Comparison of ENCODE assay signal across 34 cellular contexts in genomic region chr10:47296941-47297340, GRCh38. TPM values are rescaled to one million over a fixed set of nuclear protein-coding genes. Genes with fewer than 3 reads are reported as not detected.
"Had no signal": no experiment of that assay in that cellular context is flagged by ENCODE, and none has a peak within 500 bp of the region (broad histone marks: within the 10 kb centered on the region; RNA-seq: fewer than 3 reads in every experiment).

No MANE protein-coding gene starts in this region.

- H3K4me3 Mint-ChIP-seq: central memory CD8-positive, alpha-beta T cell; dendritic cell treated with granulocyte-macrophage colony-stimulating factor and Interleukin-4, amounts not matched to agents 40 ng/mL and 50 ng/mL, for 4 days; endodermal cell; naive thymus-derived CD8-positive, alpha-beta T cell; stimulated activated memory B cell treated with anti-CD40 and anti-IgM and Interleukin-4, amounts not matched to agents 10 μg/mL and 1 μg/mL and 100 μg/mL, for 72 hours had no signal

- H3K79me2 ChIP-seq: parathyroid adenoma had no signal

- H3K27ac ChIP-seq: colonic mucosa, epithelial cell of prostate, heart left ventricle, lower lobe of right lung, parathyroid adenoma, psoas muscle, spleen, thoracic aorta had no signal

- H3K4me3 ChIP-seq: colonic mucosa, gastroesophageal sphincter, heart left ventricle, lower lobe of right lung, psoas muscle, skin epidermis, spleen, tibial nerve had no signal

- ATAC-seq: esophagus mucosa; heart left ventricle; left colon; left ventricle myocardium superior; naive thymus-derived CD8-positive, alpha-beta T cell; psoas muscle; right cardiac atrium; stimulated activated memory B cell treated with anti-CD40 and anti-IgM and Interleukin-4, amounts not matched to agents 10 μg/mL and 1 μg/mL and 100 μg/mL, for 72 hours; stimulated activated naive CD8-positive, alpha-beta T cell treated with anti-CD3 and anti-CD28 coated beads, Interleukin-15, Interleukin-2, amounts not matched to agents 100 U/mL and 50 U/mL, for 24 hours had no signal

- DNase-seq: colonic mucosa; effector CD8-positive, alpha-beta T cell; endodermal cell; foreskin fibroblast; heart left ventricle; hippocampal formation; left colon; left ventricle myocardium superior; lower lobe of right lung; naive thymus-derived CD8-positive, alpha-beta T cell; psoas muscle; right cardiac atrium; spleen; stimulated activated CD4-positive, alpha-beta T cell treated with anti-CD3 and anti-CD28 coated beads, Interleukin-4, amount 100 ng/mL, for 4 hours; stimulated activated naive CD8-positive, alpha-beta T cell treated with anti-CD3 and anti-CD28 coated beads, Interleukin-15, Interleukin-2, amounts not matched to agents 100 U/mL and 50 U/mL, for 24 hours; substantia nigra had no signal

- H3K36me3 Mint-ChIP-seq: naive thymus-derived CD8-positive, alpha-beta T cell; stimulated activated memory B cell treated with anti-CD40 and anti-IgM and Interleukin-4, amounts not matched to agents 10 μg/mL and 1 μg/mL and 100 μg/mL, for 72 hours had no signal

- H3K9me3 ChIP-seq: colonic mucosa, gastroesophageal sphincter, heart left ventricle, lower lobe of right lung, psoas muscle, spleen, thoracic aorta, tibial nerve had no signal

- H3K9ac ChIP-seq: parathyroid adenoma had no signal

- H3K9me3 Mint-ChIP-seq: central memory CD8-positive, alpha-beta T cell; dendritic cell treated with granulocyte-macrophage colony-stimulating factor and Interleukin-4, amounts not matched to agents 40 ng/mL and 50 ng/mL, for 4 days; endodermal cell; naive thymus-derived CD8-positive, alpha-beta T cell; stimulated activated memory B cell treated with anti-CD40 and anti-IgM and Interleukin-4, amounts not matched to agents 10 μg/mL and 1 μg/mL and 100 μg/mL, for 72 hours had no signal

- H2AFZ ChIP-seq: parathyroid adenoma had no signal

- H3K4me1 ChIP-seq: colonic mucosa, lower lobe of right lung, parathyroid adenoma, psoas muscle had no signal

- H3K36me3 ChIP-seq: colonic mucosa, gastroesophageal sphincter, heart left ventricle, lower lobe of right lung, spleen, thoracic aorta, tibial nerve had no signal

- H3K27ac Mint-ChIP-seq: dendritic cell treated with granulocyte-macrophage colony-stimulating factor and Interleukin-4, amounts not matched to agents 40 ng/mL and 50 ng/mL, for 4 days; endodermal cell; stimulated activated memory B cell treated with anti-CD40 and anti-IgM and Interleukin-4, amounts not matched to agents 10 μg/mL and 1 μg/mL and 100 μg/mL, for 72 hours had no signal

RNA-seq across cellular contexts. Expression of gene GDF10, which starts 3.1 kb away (rescaled TPM):
- total RNA-seq: endodermal cell, esophagus mucosa, kidney epithelial cell, myocyte, renal cortical epithelial cell had no signal

RNA-seq across cellular contexts. Expression of gene GDF2, which starts 25.3 kb away (rescaled TPM):
- total RNA-seq: chondrocyte; colonic mucosa; endodermal cell; esophagus mucosa; gastroesophageal sphincter; heart left ventricle; kidney epithelial cell; left colon; left ventricle myocardium superior; lower lobe of right lung; mesenteric fat pad; myocyte; naive thymus-derived CD8-positive, alpha-beta T cell; osteoblast; psoas muscle; renal cortical epithelial cell; spleen; thoracic aorta; tibial nerve; ureter had no signal
- polyA plus RNA-seq: heart left ventricle; naive thymus-derived CD8-positive, alpha-beta T cell; neural cell; psoas muscle; spleen had no signal

RNA-seq across cellular contexts. Expression of gene RBP3, which starts 51.2 kb away (rescaled TPM):
- total RNA-seq: chondrocyte; colonic mucosa; endodermal cell; esophagus mucosa; gastroesophageal sphincter; heart left ventricle; kidney epithelial cell; left colon; left ventricle myocardium superior; lower lobe of right lung; mesenteric fat pad; myocyte; naive thymus-derived CD8-positive, alpha-beta T cell; osteoblast; psoas muscle; renal cortical epithelial cell; right cardiac atrium; spleen; thoracic aorta; tibial nerve; ureter had no signal
- polyA plus RNA-seq: heart left ventricle; naive thymus-derived CD8-positive, alpha-beta T cell; neural cell; psoas muscle; right cardiac atrium; spleen had no signal
